Comparison of ENCODE assay signal across 8 cellular contexts in the genomic region with DNA sequence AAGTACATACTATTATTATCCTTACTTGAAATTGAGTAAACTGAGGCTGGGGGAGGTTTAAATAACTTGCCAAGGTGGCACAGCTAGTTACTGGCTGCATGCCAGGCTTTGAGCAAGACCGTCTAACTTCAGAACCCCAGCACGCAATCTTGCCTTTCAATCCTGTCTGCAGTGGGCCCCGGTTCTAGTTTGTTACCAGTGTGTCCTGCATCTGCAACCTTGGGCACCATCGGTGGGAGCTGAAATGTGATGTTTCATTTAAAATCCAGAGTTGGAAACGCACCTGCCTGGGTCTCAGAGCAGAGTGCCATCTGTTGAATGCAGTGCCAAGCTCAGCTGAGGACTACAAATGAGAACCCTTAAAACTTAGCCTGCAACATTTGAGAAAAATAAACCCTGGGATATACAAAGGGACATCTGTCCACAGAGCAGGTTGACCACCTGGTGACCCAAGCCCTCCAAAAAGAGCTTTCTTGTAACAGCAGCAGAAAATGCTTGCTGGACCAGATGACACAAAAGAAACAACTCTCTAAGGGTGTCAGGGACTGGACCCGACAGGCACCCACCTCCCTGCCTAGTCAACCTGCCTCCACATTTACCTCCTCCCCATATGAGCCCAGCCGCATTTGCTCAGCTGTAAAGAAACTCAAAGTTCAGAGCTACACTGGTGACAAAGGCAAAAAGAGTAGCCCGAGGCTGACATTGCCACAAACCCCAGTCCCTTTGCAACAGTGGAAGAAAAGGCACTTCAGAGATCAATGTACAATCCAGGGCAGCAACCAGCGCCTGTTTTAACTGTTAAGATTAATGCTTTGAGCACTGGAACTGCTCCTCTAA. TPM values are rescaled to one million over a fixed set of nuclear protein-coding genes. Genes with fewer than 3 reads are reported as not detected.
DNase-seq lines count a peak whose midpoint lies in the region; ATAC-seq and TF ChIP-seq lines count a peak whose summit lies in the region.

No MANE protein-coding gene starts in this region.

- no peak for TF ChIP-seq POLR2A in sigmoid colon (IDR thresholded peaks at IDR 0.05)

- peak overlapping the region; percentile 79; the same call in 1 of the 2 replicates for H3K9ac ChIP-seq in ES-I3 (ENCODE audit: low read depth, low read length)

- TF ChIP-seq CTCF in foreskin keratinocyte (conservative IDR thresholded peaks at IDR 0.05): no peak
- TF ChIP-seq CTCF in sigmoid colon (IDR thresholded peaks at IDR 0.05): no peak

- no peaks in the 10 kb centered on the region for H3K9me3 ChIP-seq in ES-I3 (ENCODE audit: control insufficient read depth, insufficient read depth, low read length)
- H3K9me3 ChIP-seq in SJCRH30 (replicated peaks): no peaks in the 10 kb centered on the region
- H3K9me3 ChIP-seq in sigmoid colon: no peaks in the 10 kb centered on the region

- H3K27ac ChIP-seq in SJCRH30: no peak overlapping the region
- peak overlapping the region; percentile 83 for H3K27ac ChIP-seq in foreskin keratinocyte
- H3K27ac ChIP-seq in sigmoid colon: peak overlapping the region; percentile 73 to 85 (median 78)

- DNase-seq in SJCRH30 (no peak), foreskin keratinocyte (no peak), sigmoid colon (peak; percentile 67), NCI-H82 (lab: John Stamatoyannopoulos, UW) (no peak)
- no peak for DNase-seq in activated CD8-positive, alpha-beta memory T cell treated with anti-CD3 and anti-CD28 coated beads for 24 hours

- H3K27me3 ChIP-seq in SJCRH30 (no peaks in the 10 kb centered on the region), foreskin keratinocyte (no peaks in the 10 kb centered on the region), sigmoid colon (no peaks in the 10 kb centered on the region)

- no peak for TF ChIP-seq EP300 in sigmoid colon (IDR thresholded peaks at IDR 0.05)

- H3K4me3 ChIP-seq in SJCRH30 (peak overlapping the region; percentile 76), sigmoid colon (peak overlapping the region in 3 of 4 donors; percentile 63 to 73 (median 70))

- intact Hi-C loops in sigmoid colon (cut with DNase I): loop anchor here (10.0 kb wide), 1 partner anchor 259 kb away; no protein-coding TSS in a partner anchor

- H3K36me3 ChIP-seq in ES-I3 (ENCODE audit: insufficient read depth, low read length) (no peaks in the 10 kb centered on the region), SJCRH30 (no peaks in the 10 kb centered on the region), sigmoid colon (no peaks in the 10 kb centered on the region)

- ATAC-seq in foreskin keratinocyte (no peak), GM19035 (IDR thresholded peaks at IDR 0.05; ENCODE audit: unreplicated experiment) (no peak), HG02938 (IDR thresholded peaks at IDR 0.05; ENCODE audit: unreplicated experiment) (no peak)

- H3K4me1 ChIP-seq in ES-I3 (ENCODE audit: insufficient read depth, low read length) (peaks cover 15% of the 10 kb centered on the region), SJCRH30 (peaks cover 25% of the 10 kb centered on the region), foreskin keratinocyte (peaks cover 32% of the 10 kb centered on the region), sigmoid colon (peaks cover 0 to 72% (median 54%) of the 10 kb centered on the region in 4 donors)

- 21 to 60% methylated on average over 9 of the region's 9 CpGs for WGBS in sigmoid colon, 2 donors

RNA-seq across cellular contexts. Expression of gene SH3PXD2A, which starts 1.7 kb away (rescaled TPM):
- total RNA-seq in SJCRH30 (2014; rRNA removed; shearing (Covaris generic)): 5.4 and 5.5 TPM in 2 replicates
- 81.7 and 109 TPM in 2 replicates for total RNA-seq in foreskin keratinocyte
- 23.9 and 27.5 TPM in 2 replicates for polyA plus RNA-seq in foreskin keratinocyte
- total RNA-seq in sigmoid colon: 10 to 100 TPM; 24.5 to 58.2 (median 31.9) TPM
- polyA plus RNA-seq in sigmoid colon: 10 to 100 TPM; 19.0 to 23.6 (median 19.2) TPM
